In genomic region chr1:25020851-25021585, GRCh38 we compare ENCODE assay signal across 12 cellular contexts.
DNase-seq lines count a peak whose midpoint lies in the region; ATAC-seq and TF ChIP-seq lines count a peak whose summit lies in the region.
"Had no signal": no experiment of that assay in that cellular context is flagged by ENCODE, and none has a peak within 500 bp of the region (broad histone marks: within the 10 kb centered on the region; RNA-seq: fewer than 3 reads in every experiment).

No MANE protein-coding gene starts in this region.

- H3K27ac Mint-ChIP-seq in activated B cell treated with CpG ODN at 0.5 μM for 24 hours, result peak overlapping the region; percentile 91

- H3K9me3 ChIP-seq in BLaER1, result no peaks in the 10 kb centered on the region

- peaks cover 87% of the 10 kb centered on the region for H3K4me1 ChIP-seq in BLaER1
- peaks cover 7% of the 10 kb centered on the region for H3K4me1 ChIP-seq in foreskin keratinocyte

- no peaks in the 10 kb centered on the region for H3K36me3 ChIP-seq in BLaER1
- no peaks in the 10 kb centered on the region for H3K36me3 ChIP-seq in GM06990 (ENCODE audit: control insufficient read depth, insufficient read depth, low read length)

- H3K27ac ChIP-seq in BLaER1 (peak overlapping the region; percentile 65), foreskin keratinocyte (peak overlapping the region; percentile 93)

- CTCF ChIA-PET in activated B cell treated with CpG ODN at 0.5 μM for 24 hours (lab: Charles Lee), result interaction anchor here (2.8 kb wide), 1 partner anchor 11 kb away, joined by 13 read pairs; no protein-coding TSS in a partner anchor

- POLR2A ChIA-PET in activated B cell treated with CpG ODN at 0.5 μM for 24 hours (lab: Charles Lee), result interaction anchor here (0.7 to 5.0 kb wide), 6 partner anchors 13 to 173 kb away, joined by 4 to 248 read pairs (median 27); partner anchors contain the start of gene RUNX3

- H3K27me3 ChIP-seq in BLaER1, result no peaks in the 10 kb centered on the region
- H3K27me3 ChIP-seq in GM06990 (replicated peaks; ENCODE audit: control insufficient read depth, insufficient read depth, low read length), result no peaks in the 10 kb centered on the region
- no peaks in the 10 kb centered on the region for H3K27me3 ChIP-seq in foreskin keratinocyte

- TF ChIP-seq CTCF in GM06990 (IDR thresholded peaks at IDR 0.05; ENCODE audit: insufficient read depth, low read length, poor library complexity, severe bottlenecking), result no peak
- no peak for TF ChIP-seq CTCF in activated B cell treated with CpG ODN at 0.5 μM for 24 hours (IDR thresholded peaks at IDR 0.05)
- no peak for TF ChIP-seq CTCF in foreskin keratinocyte (conservative IDR thresholded peaks at IDR 0.05)

- DNase-seq in GM06990 (ENCODE audit: extremely low read depth, insufficient read length), result peak; percentile 38
- no peak for DNase-seq in activated B cell treated with CpG ODN at 0.5 μM for 24 hours
- no peak for DNase-seq in foreskin keratinocyte
- DNase-seq in NCI-H1092 treated with DMSO at 0.1 percent for 48 hours (lab: John Stamatoyannopoulos, UW), result no peak
- DNase-seq in SW480 (ENCODE audit: low spot score), result no peak
- no peak for DNase-seq in Kasumi-1 (lab: John Stamatoyannopoulos, UW)
- DNase-seq: activated effector memory CD4-positive, alpha-beta T cell treated with anti-CD3 and anti-CD28 coated beads, Interleukin-2, amount 50 U/mL, for 16 hours; COR-L47; cortex of kidney; PC-3 had no signal

- no peak overlapping the region for H3K4me3 ChIP-seq in BLaER1
- no peak overlapping the region for H3K4me3 ChIP-seq in GM06990 (replicated peaks; ENCODE audit: low read depth, low read length)

- H3K4me3 Mint-ChIP-seq in activated B cell treated with CpG ODN at 0.5 μM for 24 hours, result peak overlapping the region; percentile 1

- H4K20me1 ChIP-seq in BLaER1, result no peaks in the 10 kb centered on the region

- H3K27me3 Mint-ChIP-seq in activated B cell treated with CpG ODN at 0.5 μM for 24 hours, result no peaks in the 10 kb centered on the region

- H3K4me2 ChIP-seq in BLaER1, result peak overlapping the region; percentile 51

- H3K4me1 Mint-ChIP-seq in activated B cell treated with CpG ODN at 0.5 μM for 24 hours, result peaks cover 71% of the 10 kb centered on the region

- intact Hi-C loops in activated B cell treated with CpG ODN at 0.5 μM for 24 hours (cut with micrococcal nuclease), result no loop called here

- no peaks in the 10 kb centered on the region for H3K9me3 Mint-ChIP-seq in activated B cell treated with CpG ODN at 0.5 μM for 24 hours

- no peaks in the 10 kb centered on the region for H3K36me3 Mint-ChIP-seq in activated B cell treated with CpG ODN at 0.5 μM for 24 hours (ENCODE audit: low read depth)

- no peak for ATAC-seq in activated B cell treated with CpG ODN at 0.5 μM for 24 hours (ENCODE audit: low read depth)
- ATAC-seq in foreskin keratinocyte, result no peak
- no peak for ATAC-seq in HG03565 (IDR thresholded peaks at IDR 0.05; ENCODE audit: unreplicated experiment)
- ATAC-seq: PC-3 had no signal

- no peak overlapping the region for H3K9ac ChIP-seq in BLaER1
